1 cellular context compared by ENCODE assay signal in genomic region chr17:49361129-49361901, GRCh38.
TF ChIP-seq lines count a peak whose summit lies in the region.

No MANE protein-coding gene starts in this region.

TF ChIP-seq in HepG2, 621 proteins besides CTCF, POLR2A, EP300 and RAD21 (continued from another document):
- TF ChIP-seq IRF1 (CRISPR knock-in tag; IDR thresholded peaks at IDR 0.05; ENCODE audit: low read depth) = no peak
- TF ChIP-seq ZSCAN22 (CRISPR knock-in tag; IDR thresholded peaks at IDR 0.05) = no peak
- 0 out of 2 replicates have a peak, but pooled peaks have one; percentile 57 for TF ChIP-seq MTERF4 (CRISPR knock-in tag; IDR thresholded peaks at IDR 0.05)
- TF ChIP-seq ELF3 (CRISPR knock-in tag; IDR thresholded peaks at IDR 0.05) = no peak; the same call in 1 of the 2 replicates
- TF ChIP-seq ZNF253 (CRISPR knock-in tag; IDR thresholded peaks at IDR 0.05; ENCODE audit: borderline replicate concordance) = no peak
- peak; percentile 67; the same call in 1 of the 2 replicates for TF ChIP-seq ZNF280B (CRISPR knock-in tag; IDR thresholded peaks at IDR 0.05; ENCODE audit: borderline replicate concordance)
- TF ChIP-seq GLMP (CRISPR knock-in tag; IDR thresholded peaks at IDR 0.05; ENCODE audit: borderline replicate concordance) = no peak
- peak; percentile 9; the same call in 1 of the 2 replicates for TF ChIP-seq YEATS2 (CRISPR knock-in tag; IDR thresholded peaks at IDR 0.05; ENCODE audit: borderline replicate concordance)
- TF ChIP-seq PPARG (CRISPR knock-in tag; conservative IDR thresholded peaks at IDR 0.05) = no peak
- TF ChIP-seq ZBTB3 (CRISPR knock-in tag; IDR thresholded peaks at IDR 0.05; ENCODE audit: borderline replicate concordance, low read depth) = no peak
- no peak for TF ChIP-seq AHR (CRISPR knock-in tag; IDR thresholded peaks at IDR 0.05)
- TF ChIP-seq SETDB1 (CRISPR knock-in tag; IDR thresholded peaks at IDR 0.05; ENCODE audit: borderline replicate concordance) = no peak
- TF ChIP-seq PHF8 (CRISPR knock-in tag; IDR thresholded peaks at IDR 0.05) = peak; percentile 93
- TF ChIP-seq ZNF674 (CRISPR knock-in tag; IDR thresholded peaks at IDR 0.05; ENCODE audit: low read depth) = no peak
- TF ChIP-seq ZFYVE20 (CRISPR knock-in tag; IDR thresholded peaks at IDR 0.05; ENCODE audit: borderline replicate concordance, low read depth) = no peak
- peak; percentile 72 for TF ChIP-seq ZNF501 (CRISPR knock-in tag; IDR thresholded peaks at IDR 0.05)
- TF ChIP-seq GRHL1 (CRISPR knock-in tag; conservative IDR thresholded peaks at IDR 0.05) = no peak
- TF ChIP-seq BRF2 (CRISPR knock-in tag; IDR thresholded peaks at IDR 0.05) = no peak
- TF ChIP-seq MED13 (CRISPR knock-in tag; IDR thresholded peaks at IDR 0.05) = 0 out of 2 replicates have a peak, but pooled peaks have one; percentile 32
